Comparison of ENCODE assay signal across 8 cellular contexts in genomic region chr2:9692392-9693137, GRCh38.
DNase-seq lines count a peak whose midpoint lies in the region; ATAC-seq and TF ChIP-seq lines count a peak whose summit lies in the region.
"Had no signal": no experiment of that assay in that cellular context is flagged by ENCODE, and none has a peak within 500 bp of the region (broad histone marks: within the 10 kb centered on the region; RNA-seq: fewer than 3 reads in every experiment).

No MANE protein-coding gene starts in this region.

- peaks cover 7% of the 10 kb centered on the region for H3K4me1 ChIP-seq in SJCRH30
- peaks cover 0 to 14% (median 0%) of the 10 kb centered on the region in 3 donors for H3K4me1 ChIP-seq in gastroesophageal sphincter

- 40 to 100% methylated on average over 1 to 8 of the region's 21 CpGs for WGBS in gastroesophageal sphincter (ENCODE audit: low coverage in 1 of 2), 2 donors

- peak overlapping the region; percentile 18; the same call in 1 of the 2 replicates for H3K27ac ChIP-seq in SJCRH30
- H3K27ac ChIP-seq in gastroesophageal sphincter, result peak overlapping the region in 3 of 4 donors; percentile 40 to 58 (median 58)

- no peaks in the 10 kb centered on the region for H3K9me3 ChIP-seq in SJCRH30 (replicated peaks)
- H3K9me3 ChIP-seq in gastroesophageal sphincter, result no peaks in the 10 kb centered on the region

- H3K4me3 ChIP-seq in H7 (ENCODE audit: insufficient read depth, low read depth, low read length) (no peak overlapping the region), SJCRH30 (peak overlapping the region; percentile 35), gastroesophageal sphincter (no peak overlapping the region)

- H3K36me3 ChIP-seq in H7 (replicated peaks; ENCODE audit: control insufficient read depth, insufficient read depth, low read length) (no peaks in the 10 kb centered on the region), SJCRH30 (no peaks in the 10 kb centered on the region), gastroesophageal sphincter (no peaks in the 10 kb centered on the region)

- no peak for TF ChIP-seq POLR2A in gastroesophageal sphincter (IDR thresholded peaks at IDR 0.05)

- TF ChIP-seq EP300 in gastroesophageal sphincter (IDR thresholded peaks at IDR 0.05), result no peak

- H3K27me3 ChIP-seq in H7 (ENCODE audit: control insufficient read depth, insufficient read depth, low read length) (no peaks in the 10 kb centered on the region), SJCRH30 (0 out of 2 replicates have a peak, but pooled peaks cover 5% of the 10 kb centered on the region), gastroesophageal sphincter (no peaks in the 10 kb centered on the region)

- no peak for TF ChIP-seq CTCF in gastroesophageal sphincter (IDR thresholded peaks at IDR 0.05)

- peak; percentile 66 for ATAC-seq in gastroesophageal sphincter
- ATAC-seq in GM21423 (IDR thresholded peaks at IDR 0.05; ENCODE audit: unreplicated experiment), result no peak
- no peak for ATAC-seq in GM21526 (IDR thresholded peaks at IDR 0.05; ENCODE audit: low FRiP score, unreplicated experiment)

- DNase-seq in H7 (peak; percentile 67), SJCRH30 (peak in 1 of 2 experiments; percentile 44), stromal cell of bone marrow (ENCODE audit: low read depth) (peak; percentile 38)
- DNase-seq in stimulated activated CD4-positive, alpha-beta T cell treated with anti-CD3 and anti-CD28 coated beads, Interleukin-4, amount 100 ng/mL, for 4 hours, result no peak
- DNase-seq: stimulated activated naive B cell treated with anti-CD40 and anti-IgM and Interleukin-4, amounts not matched to agents 10 μg/mL and 1 μg/mL and 100 μg/mL, for 72 hours had no signal

Comparison
In these comparisons a context has a peak if more than half of its experiments do, and no peak if none do; other contexts are left out.
1. DNase-seq: peak in H7 (single experiment) and stromal cell of bone marrow (single experiment); none in stimulated activated CD4-positive, alpha-beta T cell treated with anti-CD3 and anti-CD28 coated beads, Interleukin-4, amount 100 ng/mL, for 4 hours (0 of 2).